Comparison of ENCODE assay signal across 9 cellular contexts in genomic region chr1:26164036-26164927, GRCh38. TPM values are rescaled to one million over a fixed set of nuclear protein-coding genes. Genes with fewer than 3 reads are reported as not detected.
DNase-seq lines count a peak whose midpoint lies in the region; ATAC-seq and TF ChIP-seq lines count a peak whose summit lies in the region.
"Had no signal": no experiment of that assay in that cellular context is flagged by ENCODE, and none has a peak within 500 bp of the region (broad histone marks: within the 10 kb centered on the region; RNA-seq: fewer than 3 reads in every experiment).

No MANE protein-coding gene starts in this region.

- CTCF ChIA-PET in Panc1 (lab: Charles Lee) = interaction anchor here (0.5 to 0.6 kb wide), 5 partner anchors 14 to 126 kb away, joined by 3 to 13 read pairs (median 7); partner anchors contain the start of gene CEP85

- H3K27me3 ChIP-seq in GM06990 (replicated peaks; ENCODE audit: control insufficient read depth, insufficient read depth, low read length) = no peaks in the 10 kb centered on the region; the same call in none of the 2 replicates
- no peaks in the 10 kb centered on the region for H3K27me3 ChIP-seq in Panc1 (ENCODE audit: control insufficient read depth, insufficient read depth, low read length)
- H3K27me3 ChIP-seq in right cardiac atrium (ENCODE audit: control insufficient read depth, insufficient read depth) = no peaks in the 10 kb centered on the region

- H3K9me3 ChIP-seq in Panc1 (ENCODE audit: control insufficient read depth, insufficient read depth, low read depth, low read length) (no peaks in the 10 kb centered on the region), right cardiac atrium (ENCODE audit: control insufficient read depth, low read length) (no peaks in the 10 kb centered on the region)

- H3K4me3 Mint-ChIP-seq in activated naive CD8-positive, alpha-beta T cell treated with anti-CD3 and anti-CD28 coated beads for 36 hours = peak overlapping the region; percentile 67

- WGBS in right cardiac atrium = 12% methylated on average over 73 of the region's 73 CpGs

- DNase-seq in GM06990 (ENCODE audit: extremely low read depth, insufficient read length) (no peak), Panc1 (ENCODE audit: low read depth, low spot score) (no peak), right cardiac atrium (peak; percentile 42 to 85 (median 81)), skeletal muscle cell (ENCODE audit: low read depth) (no peak), DMS153 (lab: John Stamatoyannopoulos, UW) (no peak), DMS79 treated with DMSO at 0.1 percent for 48 hours (lab: John Stamatoyannopoulos, UW) (no peak)
- DNase-seq in activated naive CD8-positive, alpha-beta T cell treated with anti-CD3 and anti-CD28 coated beads for 36 hours = peak; percentile 72

- TF ChIP-seq CTCF in GM06990 (IDR thresholded peaks at IDR 0.05; ENCODE audit: insufficient read depth, low read length, poor library complexity, severe bottlenecking) (peak; percentile 17), Panc1 (IDR thresholded peaks at IDR 0.05) (peak; percentile 97)

- peaks cover 36% of the 10 kb centered on the region for H3K27me3 Mint-ChIP-seq in activated naive CD8-positive, alpha-beta T cell treated with anti-CD3 and anti-CD28 coated beads for 36 hours

- no peaks in the 10 kb centered on the region for H3K36me3 Mint-ChIP-seq in activated naive CD8-positive, alpha-beta T cell treated with anti-CD3 and anti-CD28 coated beads for 36 hours

- peaks cover 20% of the 10 kb centered on the region for H3K4me1 Mint-ChIP-seq in activated naive CD8-positive, alpha-beta T cell treated with anti-CD3 and anti-CD28 coated beads for 36 hours

- H3K36me3 ChIP-seq in GM06990 (ENCODE audit: control insufficient read depth, insufficient read depth, low read length) (no peaks in the 10 kb centered on the region), Panc1 (ENCODE audit: control insufficient read depth, insufficient read depth, low read length) (no peaks in the 10 kb centered on the region)

- no TSS peak for BruUV-seq in Panc1 (replicated peaks; lab: Mats Ljungman, UMichigan)

- H3K4me1 ChIP-seq in Panc1 (ENCODE audit: control insufficient read depth, insufficient read depth, low read length) (peaks cover 10% of the 10 kb centered on the region), right cardiac atrium (ENCODE audit: control insufficient read depth, insufficient read depth, low read length) (peaks cover 3% of the 10 kb centered on the region)

- peak overlapping the region; percentile 37 for H3K4me3 ChIP-seq in GM06990 (replicated peaks; ENCODE audit: low read depth, low read length)
- H3K4me3 ChIP-seq in Panc1 (ENCODE audit: low read depth in 2 of 2, low read length in 2 of 2) = peak overlapping the region; percentile 43 to 53
- peak overlapping the region; percentile 15 for H3K4me3 ChIP-seq in right cardiac atrium (ENCODE audit: low read length)
- peak overlapping the region; percentile 36 for H3K4me3 ChIP-seq in skeletal muscle cell (ENCODE audit: low read depth, low read length)

- peak overlapping the region; percentile 70; the same call in 1 of the 2 replicates for H3K27ac ChIP-seq in Panc1 (ENCODE audit: low read length)
- peak overlapping the region; percentile 14 for H3K27ac ChIP-seq in right cardiac atrium (ENCODE audit: low read length)

- in situ Hi-C loops in Panc1 (cut with HindIII; ENCODE audit: low pct_unique_long_range_greater_than_20kb, low sequenced_read_pairs) = no loop called here

- ATAC-seq in Panc1 (peak; percentile 76), right cardiac atrium (peak; percentile 14 to 34), GM18511 (IDR thresholded peaks at IDR 0.05; ENCODE audit: unreplicated experiment) (no peak)

- H3K9me3 Mint-ChIP-seq in activated naive CD8-positive, alpha-beta T cell treated with anti-CD3 and anti-CD28 coated beads for 36 hours = no peaks in the 10 kb centered on the region

- intact Hi-C loops in Panc1 (cut with micrococcal nuclease; ENCODE audit: unreplicated experiment) = no loop called here
- intact Hi-C loops in right cardiac atrium (cut with DNase I) = loop anchor here in 3 of 4 donors (5.0 to 10.0 kb wide), 3 partner anchors 52 to 161 kb away; partner anchors contain the start of genes PDIK1L (in 2 of the 3) and CEP85 (in 1 of the 3)

- no peak overlapping the region for H3K27ac Mint-ChIP-seq in activated naive CD8-positive, alpha-beta T cell treated with anti-CD3 and anti-CD28 coated beads for 36 hours

- POLR2A ChIA-PET in Panc1 (lab: Charles Lee) = no interaction called here

RNA-seq across cellular contexts. Expression of gene C1orf232, which starts 4.5 kb away (rescaled TPM):
- total RNA-seq in Panc1 (2021; ENCODE audit: unreplicated experiment) (not detected), right cardiac atrium (not detected)
- not detected for polyA plus RNA-seq in Panc1 (2012; ENCODE audit: insufficient read length)
- not detected for total RNA-seq in activated naive CD8-positive, alpha-beta T cell treated with anti-CD3 and anti-CD28 coated beads for 36 hours
- not detected for polyA plus RNA-seq in right cardiac atrium
- total RNA-seq: activated CD8-positive, alpha-beta memory T cell treated with anti-CD3 and anti-CD28 coated beads for 36 hours had no signal

RNA-seq across cellular contexts. Expression of gene FAM110D, which starts 5.4 kb away (rescaled TPM):
- total RNA-seq in Panc1 (2021; ENCODE audit: unreplicated experiment) (0.05 TPM), right cardiac atrium (1 to 10 TPM; 1.9 to 2.7 (median 2.5) TPM)
- polyA plus RNA-seq in Panc1 (2012; ENCODE audit: insufficient read length) = 0.10 TPM
- not detected for total RNA-seq in activated naive CD8-positive, alpha-beta T cell treated with anti-CD3 and anti-CD28 coated beads for 36 hours
- polyA plus RNA-seq in right cardiac atrium = 4.2 TPM
- total RNA-seq: activated CD8-positive, alpha-beta memory T cell treated with anti-CD3 and anti-CD28 coated beads for 36 hours had no signal

RNA-seq across cellular contexts. Expression of gene ZNF593, which starts 5.4 kb away (rescaled TPM):
- total RNA-seq in Panc1 (2021; ENCODE audit: unreplicated experiment) (108 TPM), right cardiac atrium (10 to 100 TPM; 14.4 to 24.2 (median 20.5) TPM)
- 150 TPM for polyA plus RNA-seq in Panc1 (2012; ENCODE audit: insufficient read length)
- total RNA-seq in activated naive CD8-positive, alpha-beta T cell treated with anti-CD3 and anti-CD28 coated beads for 36 hours = 10 to 100 TPM; 90.8 to 93.3 TPM
- polyA plus RNA-seq in right cardiac atrium = 31.9 TPM

RNA-seq across cellular contexts. Expression of gene ZNF593OS, which starts 7.3 kb away (rescaled TPM):
- not detected for total RNA-seq in Panc1 (2021; ENCODE audit: unreplicated experiment)
- not detected for polyA plus RNA-seq in Panc1 (2012; ENCODE audit: insufficient read length)
- not detected for total RNA-seq in activated naive CD8-positive, alpha-beta T cell treated with anti-CD3 and anti-CD28 coated beads for 36 hours
- total RNA-seq in right cardiac atrium = not detected
- polyA plus RNA-seq in right cardiac atrium = 0.18 TPM
- total RNA-seq: activated CD8-positive, alpha-beta memory T cell treated with anti-CD3 and anti-CD28 coated beads for 36 hours had no signal

RNA-seq across cellular contexts. Expression of gene CNKSR1, which starts 13.0 kb away (rescaled TPM):
- 13.7 TPM for total RNA-seq in Panc1 (2021; ENCODE audit: unreplicated experiment)
- polyA plus RNA-seq in Panc1 (2012; ENCODE audit: insufficient read length) = 16.1 TPM
- 1 to 10 TPM; 2.2 to 2.4 TPM for total RNA-seq in activated naive CD8-positive, alpha-beta T cell treated with anti-CD3 and anti-CD28 coated beads for 36 hours
- 1 to 10 TPM in 3 of 4 donors, under 1 TPM in 1; 0.62 to 1.8 (median 1.4) TPM for total RNA-seq in right cardiac atrium
- 0.86 TPM for polyA plus RNA-seq in right cardiac atrium

Comparison
In these comparisons a context has a peak if more than half of its experiments do, and no peak if none do; other contexts are left out.
1. DNase-seq: peak in activated naive CD8-positive, alpha-beta T cell treated with anti-CD3 and anti-CD28 coated beads for 36 hours (single experiment) and right cardiac atrium (3 of 3); none in GM06990 (single experiment), Panc1 (single experiment), skeletal muscle cell (single experiment), DMS153 (single experiment) and DMS79 treated with DMSO at 0.1 percent for 48 hours (single experiment).
2. Peak in every context shown above with its lines, with median percentiles within 50 percentile points of each other: H3K4me3 ChIP-seq.